In genomic region chr6:16885411-16886160, GRCh38 we compare ENCODE assay signal across 33 cellular contexts.
"Had no signal": no experiment of that assay in that cellular context is flagged by ENCODE, and none has a peak within 500 bp of the region (broad histone marks: within the 10 kb centered on the region; RNA-seq: fewer than 3 reads in every experiment).

No MANE protein-coding gene starts in this region.

- H3K27me3 ChIP-seq: ascending aorta, breast epithelium, cardiac muscle cell, colonic mucosa, dorsolateral prefrontal cortex, esophagus muscularis mucosa, gastrocnemius medialis, heart left ventricle had no signal

- H3K9me3 ChIP-seq: ascending aorta, breast epithelium, colonic mucosa, esophagus muscularis mucosa, gastrocnemius medialis, heart left ventricle had no signal

- H3K4me3 ChIP-seq: ascending aorta, breast epithelium, cardiac muscle cell, colonic mucosa, dorsolateral prefrontal cortex, esophagus muscularis mucosa, gastrocnemius medialis, heart left ventricle had no signal

- DNase-seq: activated B cell treated with CpG ODN at 0.5 μM for 24 hours; activated CD4-positive, alpha-beta memory T cell treated with anti-CD3 and anti-CD28 coated beads for 36 hours; activated CD4-positive, alpha-beta T cell treated with anti-CD3 and anti-CD28 coated beads, Interleukin-2, amount 10 ng/mL, durations not matched to agents 24 days and 14 days; activated CD8-positive, alpha-beta memory T cell treated with anti-CD3 and anti-CD28 coated beads, Interleukin-2, amount 10 ng/mL, durations not matched to agents 7 days and 5 days; activated CD8-positive, alpha-beta memory T cell treated with anti-CD3 and anti-CD28 coated beads, Interleukin-2, amount 50 U/mL, for 48 hours; activated CD8-positive, alpha-beta T cell treated with anti-CD3 and anti-CD28 coated beads, Interleukin-2, amount 10 ng/mL, durations not matched to agents 7 days and 5 days; activated gamma-delta T cell; activated naive CD4-positive, alpha-beta T cell; activated naive CD4-positive, alpha-beta T cell treated with anti-CD3 and anti-CD28 coated beads, Interleukin-2, amount 10 ng/mL, durations not matched to agents 7 days and 5 days; activated naive CD8-positive, alpha-beta T cell treated with anti-CD3 and anti-CD28 coated beads, Interleukin-2, amount 10 ng/mL, durations not matched to agents 7 days and 5 days; activated T-cell treated with anti-CD3 and anti-CD28 coated beads for 4 hours; activated T-cell treated with anti-CD3 and anti-CD28 coated beads, Interleukin-2, amount 50 U/mL, for 24 hours; activated T-cell treated with anti-CD3 and anti-CD28 coated beads, Interleukin-2, amount 50 U/mL, for 72 hours; central memory CD4-positive, alpha-beta T cell; cerebellar nuclear complex; colonic mucosa; dorsolateral prefrontal cortex; effector memory CD4-positive, alpha-beta T cell; erythroblast; foreskin keratinocyte; gastrocnemius medialis; glutamatergic neuron; heart left ventricle; T-helper 1 cell; T-helper 17 cell; T1000; WERI-Rb-1 had no signal

- H3K4me1 ChIP-seq: ascending aorta, breast epithelium, colonic mucosa, esophagus muscularis mucosa, foreskin keratinocyte, gastrocnemius medialis, heart left ventricle had no signal

- ATAC-seq: activated CD4-positive, CD25-positive, alpha-beta regulatory T cell treated with anti-CD3 and anti-CD28 coated beads, Interleukin-2, amount 50 U/mL, for 24 hours; activated CD8-positive, alpha-beta memory T cell treated with anti-CD3 and anti-CD28 coated beads, Interleukin-2, amount 10 ng/mL, durations not matched to agents 7 days and 5 days; activated CD8-positive, alpha-beta T cell treated with anti-CD3 and anti-CD28 coated beads, Interleukin-2, amount 10 ng/mL, durations not matched to agents 7 days and 5 days; activated naive CD4-positive, alpha-beta T cell treated with anti-CD3 and anti-CD28 coated beads, Interleukin-2, amount 50 U/mL, for 72 hours; activated T-cell treated with anti-CD3 and anti-CD28 coated beads, Interleukin-2, amount 50 U/mL, for 72 hours; foreskin keratinocyte; gastrocnemius medialis; heart left ventricle; T-helper 17 cell had no signal

- H3K27ac ChIP-seq: ascending aorta, breast epithelium, cardiac muscle cell, colonic mucosa, dorsolateral prefrontal cortex, esophagus muscularis mucosa, foreskin keratinocyte, gastrocnemius medialis, heart left ventricle, WERI-Rb-1 had no signal

- H3K36me3 ChIP-seq: ascending aorta, breast epithelium, cardiac muscle cell, colonic mucosa, esophagus muscularis mucosa, gastrocnemius medialis, heart left ventricle, WERI-Rb-1 had no signal
